Comparison of ENCODE assay signal across 28 cellular contexts in genomic region chr11:86755196-86755595, GRCh38. TPM values are rescaled to one million over a fixed set of nuclear protein-coding genes. Genes with fewer than 3 reads are reported as not detected.
DNase-seq lines count a peak whose midpoint lies in the region; ATAC-seq, FAIRE-seq and TF ChIP-seq lines count a peak whose summit lies in the region.
"Had no signal": no experiment of that assay in that cellular context is flagged by ENCODE, and none has a peak within 500 bp of the region (broad histone marks: within the 10 kb centered on the region; RNA-seq: fewer than 3 reads in every experiment).

No MANE protein-coding gene starts in this region.

- H4K20me1 ChIP-seq in neural progenitor cell (ENCODE audit: low read depth) = no peaks in the 10 kb centered on the region
- H4K20me1 ChIP-seq: BLaER1 treated with 17β-estradiol and CSF1 and Interleukin-3, amounts not matched to agents 10 nM and 100 nM had no signal

- H3K27ac ChIP-seq in neural progenitor cell = no peak overlapping the region
- no peak overlapping the region for H3K27ac ChIP-seq in small intestine (ENCODE audit: low read depth in 1 of 2, low read length in 1 of 2)
- no peak overlapping the region for H3K27ac ChIP-seq in transverse colon
- H3K27ac ChIP-seq in spleen = no peak overlapping the region
- H3K27ac ChIP-seq: BLaER1 treated with 17β-estradiol and CSF1 and Interleukin-3, amounts not matched to agents 10 nM and 100 nM; GM23248 had no signal

- no peak for FAIRE-seq in small intestine (lab: Jason Lieb, UNC)
- FAIRE-seq: A549, G401.6, GM12878, GM19239, H1 had no signal

- no peak for TF ChIP-seq EP300 in transverse colon (IDR thresholded peaks at IDR 0.05; ENCODE audit: low read depth)

- peaks cover 4% of the 10 kb centered on the region for H3K27me3 Mint-ChIP-seq in neural progenitor cell (ENCODE audit: insufficient read depth, low read depth)

- H3K36me3 Mint-ChIP-seq in neural progenitor cell = no peaks in the 10 kb centered on the region
- H3K36me3 Mint-ChIP-seq: CD14-positive monocyte had no signal

- no peak overlapping the region for H3K4me3 Mint-ChIP-seq in neural progenitor cell
- H3K4me3 Mint-ChIP-seq: CD14-positive monocyte; CD4-positive, alpha-beta T cell; CD8-positive, alpha-beta memory T cell had no signal

- peaks cover 4% of the 10 kb centered on the region for H3K9me3 Mint-ChIP-seq in neural progenitor cell

- intact Hi-C loops in transverse colon (cut with DNase I; ENCODE audit: low total_unique reads) (no loop called here), spleen (cut with DNase I; ENCODE audit: low total_unique reads) (no loop called here)

- H3K4me3 ChIP-seq in neural progenitor cell (no peak overlapping the region), small intestine (ENCODE audit: low read depth in 1 of 2, low read length in 2 of 2) (no peak overlapping the region), transverse colon (no peak overlapping the region), spleen (no peak overlapping the region)
- H3K4me3 ChIP-seq: A549; BLaER1 treated with 17β-estradiol and CSF1 and Interleukin-3, amounts not matched to agents 10 nM and 100 nM; GM12878; GM23248 had no signal

- in situ Hi-C loops in SK-MEL-5 (cut with HindIII; ENCODE audit: low pct_unique_long_range_greater_than_20kb, low sequenced_read_pairs) = no loop called here
- in situ Hi-C loops in transverse colon (cut with MboI; ENCODE audit: low pct_ligation_motif_present in 1 of 4, low pct_unique_long_range_greater_than_20kb in 1 of 4, low sequenced_read_pairs in 3 of 4) = no loop called here

- no peak overlapping the region for H3K27ac Mint-ChIP-seq in neural progenitor cell
- H3K27ac Mint-ChIP-seq: CD14-positive monocyte; CD4-positive, alpha-beta T cell; CD8-positive, alpha-beta memory T cell had no signal

- H3F3A ChIP-seq in neural progenitor cell (ENCODE audit: low read depth) = no peaks in the 10 kb centered on the region

- no peak overlapping the region for H3K9ac ChIP-seq in neural progenitor cell
- H3K9ac ChIP-seq: BLaER1 treated with 17β-estradiol and CSF1 and Interleukin-3, amounts not matched to agents 10 nM and 100 nM; GM23248 had no signal

- H3K4me1 ChIP-seq in neural progenitor cell (no peaks in the 10 kb centered on the region), small intestine (ENCODE audit: control insufficient read depth in 2 of 2, insufficient read depth in 1 of 2, low read depth in 1 of 2, low read length in 1 of 2) (no peaks in the 10 kb centered on the region), transverse colon (no peaks in the 10 kb centered on the region), spleen (no peaks in the 10 kb centered on the region)
- H3K4me1 ChIP-seq: A549; BE2C; BLaER1 treated with 17β-estradiol and CSF1 and Interleukin-3, amounts not matched to agents 10 nM and 100 nM had no signal

- H2AFZ ChIP-seq in neural progenitor cell (replicated peaks) = peak overlapping the region; percentile 40
- H2AFZ ChIP-seq: GM23248 had no signal

- H3K36me3 ChIP-seq in neural progenitor cell = no peaks in the 10 kb centered on the region
- no peaks in the 10 kb centered on the region for H3K36me3 ChIP-seq in small intestine (ENCODE audit: control insufficient read depth in 2 of 2, insufficient read depth in 2 of 2, low read length in 2 of 2)
- H3K36me3 ChIP-seq in transverse colon = no peaks in the 10 kb centered on the region
- H3K36me3 ChIP-seq in spleen = no peaks in the 10 kb centered on the region
- H3K36me3 ChIP-seq: BE2C; BLaER1 treated with 17β-estradiol and CSF1 and Interleukin-3, amounts not matched to agents 10 nM and 100 nM had no signal

- TF ChIP-seq POLR2A in transverse colon (IDR thresholded peaks at IDR 0.05) (no peak), spleen (IDR thresholded peaks at IDR 0.05) (no peak)

- no peaks in the 10 kb centered on the region for H3K4me1 Mint-ChIP-seq in neural progenitor cell
- H3K4me1 Mint-ChIP-seq: CD14-positive monocyte; CD8-positive, alpha-beta memory T cell had no signal

- H3K27me3 ChIP-seq in neural progenitor cell (no peaks in the 10 kb centered on the region), small intestine (ENCODE audit: control insufficient read depth in 2 of 2, insufficient read depth in 2 of 2, low read length in 2 of 2) (no peaks in the 10 kb centered on the region), transverse colon (no peaks in the 10 kb centered on the region), spleen (replicated peaks in 1 of 7) (no peaks in the 10 kb centered on the region)
- H3K27me3 ChIP-seq: BE2C; BLaER1 treated with 17β-estradiol and CSF1 and Interleukin-3, amounts not matched to agents 10 nM and 100 nM had no signal

- DNase-seq in EH (ENCODE audit: low read depth) = peak; percentile 34
- peak; percentile 82 for DNase-seq in SK-MEL-5 (ENCODE audit: low read depth, low spot score)
- peak; percentile 48 for DNase-seq in epidermal melanocyte (ENCODE audit: insufficient read length, low spot score)
- no peak for DNase-seq in neural progenitor cell (ENCODE audit: low spot score)
- no peak for DNase-seq in small intestine
- DNase-seq in transverse colon = no peak
- DNase-seq in spleen = no peak
- DNase-seq: 8988T; ACHN; AML-193; BE2C; Calu3; CD4-positive, alpha-beta T cell; CD8-positive, alpha-beta memory T cell; COR-L47; DMS53; DMS79 treated with DMSO at 0.1 percent for 48 hours; GM23248; H7; HCEC 1CT had no signal

- H3K4me2 ChIP-seq in neural progenitor cell = no peak overlapping the region
- H3K4me2 ChIP-seq: A549; BLaER1 treated with 17β-estradiol and CSF1 and Interleukin-3, amounts not matched to agents 10 nM and 100 nM had no signal

- H3K9me3 ChIP-seq in neural progenitor cell (ENCODE audit: low read depth) (no peaks in the 10 kb centered on the region), small intestine (ENCODE audit: control insufficient read depth, low read depth) (no peaks in the 10 kb centered on the region), transverse colon (no peaks in the 10 kb centered on the region), spleen (peaks cover 0 to 5% (median 0%) of the 10 kb centered on the region in 8 donors)
- H3K9me3 ChIP-seq: BE2C had no signal

- H3K79me2 ChIP-seq in neural progenitor cell (ENCODE audit: low read depth) = no peaks in the 10 kb centered on the region

- TF ChIP-seq CTCF in neural progenitor cell (IDR thresholded peaks at IDR 0.05) (no peak), transverse colon (IDR thresholded peaks at IDR 0.05) (no peak), spleen (IDR thresholded peaks at IDR 0.05 in 8 of 11, conservative IDR thresholded peaks at IDR 0.05 in 3 of 11) (no peak)

- no peak for ATAC-seq in HG03108 (IDR thresholded peaks at IDR 0.05; ENCODE audit: unreplicated experiment)
- ATAC-seq: A549, GM12878 had no signal

RNA-seq across cellular contexts. Expression of gene PRSS23, which starts 45.1 kb away (rescaled TPM):
- total RNA-seq in SK-MEL-5 (2014; rRNA removed; shearing (Covaris generic)) = 23.5 and 34.2 TPM in 2 replicates
- 31.9 and 32.9 TPM in 2 replicates for polyA plus RNA-seq in SK-MEL-5 (2015; cell fraction: cytosol; rRNA removed)
- polyA plus RNA-seq in SK-MEL-5 (2015; cell fraction: nucleus; rRNA removed) = 7.4 and 8.3 TPM in 2 replicates
- total RNA-seq in neural progenitor cell (ENCODE audit: low replicate concordance) (266 and 282 TPM in 2 replicates), transverse colon (100 to 1,000 TPM in 1 of 4 donors, 10 to 100 TPM in 3; 48.8 to 220 (median 49.7) TPM), spleen (10 to 100 TPM in 6 of 7 donors, 1 to 10 TPM in 1; 9.6 to 28.0 (median 16.1) TPM)
- polyA plus RNA-seq in small intestine (10 to 100 TPM in 1 of 3 donors, 1 to 10 TPM in 1, under 1 TPM in 1; 0.89 to 25.6 (median 1.4) TPM), spleen (1 to 10 TPM; 1.5 to 4.8 (median 3.9) TPM)

Comparison
In these comparisons a context has a peak if more than half of its experiments do, and no peak if none do; other contexts are left out.
1. DNase-seq: peak in EH (single experiment), SK-MEL-5 (single experiment) and epidermal melanocyte (single experiment); none in neural progenitor cell (single experiment), small intestine (single experiment), transverse colon (single experiment) and spleen (single experiment).